ENCODE assay signal across 10 cellular contexts in genomic region chr13:113726961-113727411, GRCh38. TPM values are rescaled to one million over a fixed set of nuclear protein-coding genes. Genes with fewer than 3 reads are reported as not detected.
A peak's percentile ranks its signal among the peaks of the same experiment; 100 is the strongest.
DNase-seq lines count a peak whose midpoint lies in the region; ATAC-seq, FAIRE-seq and TF ChIP-seq lines count a peak whose summit lies in the region.
"Had no signal": no experiment of that assay in that cellular context is flagged by ENCODE, and none has a peak within 500 bp of the region (broad histone marks: within the 10 kb centered on the region; RNA-seq: fewer than 3 reads in every experiment).

No MANE protein-coding gene starts in this region.

- no peak overlapping the region for H3K9ac ChIP-seq in GM12878 (ENCODE audit: control insufficient read depth, insufficient read depth, low read length)

- no peak for TF ChIP-seq RAD21 in GM12878 (IDR thresholded peaks at IDR 0.05; ENCODE audit: insufficient read depth, low read depth, low read length)

- peaks cover 20% of the 10 kb centered on the region for H3K27me3 Mint-ChIP-seq in CD4-positive, alpha-beta T cell

- no peak overlapping the region for H3K27ac ChIP-seq in CD4-positive, alpha-beta T cell (ENCODE audit: low read depth, low read length)
- H3K27ac ChIP-seq in HEK293 (ENCODE audit: extremely low read depth, low read depth, low read length) (no peak overlapping the region), GM12878 (ENCODE audit: control insufficient read depth, insufficient read depth) (no peak overlapping the region)
- H3K27ac ChIP-seq: SK-N-MC had no signal

- CTCF ChIA-PET in CD4-positive, alpha-beta T cell (lab: Charles Lee), result no interaction called here
- CTCF ChIA-PET in HEK293 (lab: Yijun Ruan, JAX) (interaction anchor here (0.6 kb wide), 1 partner anchor 503 kb away, joined by 3 read pairs; no protein-coding TSS in a partner anchor), GM12878 (lab: Yijun Ruan, JAX) (no interaction called here)

- H3K27me3 ChIP-seq in CD4-positive, alpha-beta T cell (ENCODE audit: control insufficient read depth, insufficient read depth, low read length), result peaks cover 11% of the 10 kb centered on the region
- no peaks in the 10 kb centered on the region; a peak in 1 of 4 replicates for H3K27me3 ChIP-seq in GM12878 (replicated peaks in 1 of 2; ENCODE audit: control insufficient read depth in 2 of 2, insufficient read depth in 2 of 2, low read length in 1 of 2)

- no peaks in the 10 kb centered on the region for H3K79me2 ChIP-seq in GM12878 (ENCODE audit: control insufficient read depth, insufficient read depth, low read length)

- TF ChIP-seq POLR2A in GM12878 (IDR thresholded peaks at IDR 0.05; ENCODE audit: low read depth, low read length), result no peak
- no peak for TF ChIP-seq POLR2A in GM12891 (IDR thresholded peaks at IDR 0.05; ENCODE audit: low read depth, low read length)

- intact Hi-C loops in CD4-positive, alpha-beta T cell (cut with DNase I, micrococcal nuclease), result no loop called here
- intact Hi-C loops in GM12878 (cut with micrococcal nuclease; ENCODE audit: unreplicated experiment), result no loop called here
- intact Hi-C loops in mucosa of descending colon (cut with DNase I, micrococcal nuclease), result no loop called here

- no peaks in the 10 kb centered on the region for H3K36me3 ChIP-seq in HEK293 (ENCODE audit: control insufficient read depth in 2 of 2, insufficient read depth in 1 of 2, low read length in 2 of 2)
- no peaks in the 10 kb centered on the region for H3K36me3 ChIP-seq in GM12878 (ENCODE audit: control insufficient read depth in 2 of 2, insufficient read depth in 2 of 2, low read length in 1 of 2)
- no peaks in the 10 kb centered on the region for H3K36me3 ChIP-seq in mucosa of descending colon (ENCODE audit: low read depth)

- H3K4me2 ChIP-seq in GM12878 (ENCODE audit: control insufficient read depth, insufficient read depth), result peak overlapping the region; percentile 81; the same call in 1 of the 2 replicates

- no peaks in the 10 kb centered on the region for H3K9me3 ChIP-seq in CD4-positive, alpha-beta T cell (ENCODE audit: control insufficient read depth, low read length)
- H3K9me3 ChIP-seq in HEK293 (ENCODE audit: control insufficient read depth, insufficient read depth, low read depth, low read length), result no peaks in the 10 kb centered on the region
- H3K9me3 ChIP-seq in GM12878 (replicated peaks; ENCODE audit: control insufficient read depth, insufficient read depth, low read length), result no peaks in the 10 kb centered on the region; the same call in 2 of the 3 replicates
- no peaks in the 10 kb centered on the region for H3K9me3 ChIP-seq in mucosa of descending colon

- H3K4me3 ChIP-seq in HEK293 (ENCODE audit: low read depth, low read length), result no peak overlapping the region
- no peak overlapping the region for H3K4me3 ChIP-seq in GM12878
- no peak overlapping the region for H3K4me3 ChIP-seq in mucosa of descending colon
- H3K4me3 ChIP-seq: SK-N-MC had no signal

- no peaks in the 10 kb centered on the region for H3K9me3 Mint-ChIP-seq in CD4-positive, alpha-beta T cell

- SMC1A ChIA-PET in GM12878 (lab: Charles Lee; ENCODE audit: uncharacterized antibody, unreplicated experiment), result no interaction called here

- no TSS peak for BruUV-seq in GM12878 (replicated peaks; lab: Mats Ljungman, UMichigan)

- no peak for TF ChIP-seq CTCF in CD4-positive, alpha-beta T cell (IDR thresholded peaks at IDR 0.05)
- TF ChIP-seq CTCF in HEK293 (tag by site-specific recombination; IDR thresholded peaks at IDR 0.05), result no peak
- TF ChIP-seq CTCF in GM12878 (IDR thresholded peaks at IDR 0.05 in 2 of 3, conservative IDR thresholded peaks at IDR 0.05 in 1 of 3; ENCODE audit: control insufficient read depth in 2 of 3, extremely low read depth in 1 of 3, insufficient read depth in 1 of 3, low read depth in 3 of 3, low read length in 3 of 3), result no peak
- no peak for TF ChIP-seq CTCF in mucosa of descending colon (IDR thresholded peaks at IDR 0.05)

- FAIRE-seq in GM12878 (lab: Jason Lieb, UNC), result no peak
- no peak for FAIRE-seq in GM12891 (lab: Jason Lieb, UNC)
- FAIRE-seq: G401.6 had no signal

- H3K4me1 Mint-ChIP-seq in CD4-positive, alpha-beta T cell (ENCODE audit: low read depth), result peaks cover 23% of the 10 kb centered on the region

- POLR2A ChIA-PET in CD4-positive, alpha-beta T cell (lab: Charles Lee), result no interaction called here
- POLR2A ChIA-PET in HEK293 (lab: Yijun Ruan, JAX), result no interaction called here
- POLR2A ChIA-PET in GM12878 (lab: Charles Lee), result no interaction called here

- no peak overlapping the region for H2AFZ ChIP-seq in GM12878 (ENCODE audit: control insufficient read depth, low read depth, low read length)

- H4K20me1 ChIP-seq in GM12878 (ENCODE audit: control insufficient read depth, insufficient read depth), result no peaks in the 10 kb centered on the region

- peak overlapping the region; percentile 61 for H3K27ac Mint-ChIP-seq in CD4-positive, alpha-beta T cell

- 81% methylated on average over 10 of the region's 10 CpGs for WGBS in GM12878 (ENCODE audit: insufficient coverage, insufficient replicate concordance, low lambda C conversion rate, missing lambda C conversion rate)

- no peak for TF ChIP-seq EP300 in GM12878 (IDR thresholded peaks at IDR 0.05; ENCODE audit: borderline replicate concordance in 1 of 2, control insufficient read depth in 1 of 2, low read depth in 2 of 2, low read length in 2 of 2)

- H3K4me1 ChIP-seq in HEK293 (ENCODE audit: control insufficient read depth, insufficient read depth, low read length) (no peaks in the 10 kb centered on the region), GM12878 (ENCODE audit: control insufficient read depth, insufficient read depth, low read length) (no peaks in the 10 kb centered on the region), mucosa of descending colon (ENCODE audit: low read depth) (peaks cover 5% of the 10 kb centered on the region)

- DNase-seq in CD4-positive, alpha-beta T cell, result peak in 1 of 10 experiments; percentile 32
- DNase-seq in GM12878 (ENCODE audit: low read depth, low spot score) (no peak), mucosa of descending colon (peak in 2 of 3 donors; percentile 49 to 64), GM12891 (ENCODE audit: insufficient read length, low spot score) (no peak), GF-D8 (lab: John Stamatoyannopoulos, UW) (no peak), GM03348 (ENCODE audit: low spot score) (no peak)

- ATAC-seq in CD4-positive, alpha-beta T cell (ENCODE audit: poor library complexity), result no peak
- ATAC-seq in GM12878 (no peak), mucosa of descending colon (no peak), HG03139 (IDR thresholded peaks at IDR 0.05; ENCODE audit: unreplicated experiment) (no peak)

- in situ Hi-C loops in GM12878 (cut with MboI), result no loop called here

- peaks cover 9% of the 10 kb centered on the region for H3K36me3 Mint-ChIP-seq in CD4-positive, alpha-beta T cell (ENCODE audit: low read depth)

- no peak overlapping the region for H3K4me3 Mint-ChIP-seq in CD4-positive, alpha-beta T cell

- RAD21 ChIA-PET in GM12878 (lab: Charles Lee; ENCODE audit: unreplicated experiment), result no interaction called here

TF ChIP-seq in HEK293, 187 proteins besides CTCF, POLR2A, EP300 and RAD21 (continues in another document):
- TF ChIP-seq ZFHX2 (tag by site-specific recombination; conservative IDR thresholded peaks at IDR 0.05), result peak; percentile 55

TF ChIP-seq in GM12878, 131 proteins besides CTCF, POLR2A, EP300 and RAD21 (continues in another document):
- TF ChIP-seq RCOR1 (conservative IDR thresholded peaks at IDR 0.05; ENCODE audit: low read depth, low read length), result no peak

TF ChIP-seq in GM12891, 5 proteins besides CTCF, POLR2A, EP300 and RAD21 (continues in another document):
- TF ChIP-seq POU2F2 (IDR thresholded peaks at IDR 0.05; ENCODE audit: low read depth, low read length), result no peak
- TF ChIP-seq POLR2AphosphoS5 (IDR thresholded peaks at IDR 0.05; ENCODE audit: low read depth, low read length), result no peak

RNA-seq across cellular contexts. Expression of gene TMEM255B, which starts 32.0 kb away (rescaled TPM):
- total RNA-seq in CD4-positive, alpha-beta T cell, result 1 to 10 TPM; 1.0 to 1.2 TPM
- 0.95 and 1.4 TPM in 2 replicates for total RNA-seq in GM12878 (2013; cell fraction: nucleolus; rRNA removed)
- total RNA-seq in GM12878 (2014; rRNA removed) (0.06 and 0.22 TPM in 2 replicates), GM12878 (2014; rRNA removed; fragmentation: Illumina TruSeq; extraction: Trizol) (0.13 and 0.18 TPM in 2 replicates), GM12878 (2021) (0.43 and 0.62 TPM in 2 replicates), mucosa of descending colon (1 to 10 TPM; 2.9 to 6.6 (median 6.3) TPM)
- polyA plus RNA-seq in GM12878 (2011; ENCODE audit: low read depth), result 0.04 TPM
- polyA plus RNA-seq in GM12878 (2011; rRNA removed) (0.04 and 0.05 TPM in 2 replicates), GM12878 (2014; fragmentation: Illumina TruSeq; extraction: Trizol) (0.05 and 0.15 TPM in 2 replicates), GM12878 (2014; fragmentation: Nextera tagmentation; extraction: Ambion mirVana) (not detected), GM12878 (2014; rRNA removed) (0.23 and 0.27 TPM in 2 replicates), GM12878 (2016; fragmentation: Nextera tagmentation; extraction: Ambion mirVana) (under 1 TPM in 1 of 2 experiments, not detected in 1; 0.04 TPM)
- 0.03 TPM in 2 replicates for polyA plus RNA-seq in GM12878 (2011; cell fraction: cytosol; rRNA removed)
- 0.19 and 0.29 TPM in 2 replicates for polyA plus RNA-seq in GM12878 (2011; cell fraction: nucleus; rRNA removed)
- polyA plus RNA-seq in GM12878 (2012), result 0.57 and 0.81 TPM in 2 replicates
- polyA minus RNA-seq in GM12878 (2011; rRNA and poly(A)+ RNA removed), result not detected in 2 replicates
- not detected in 2 replicates for polyA minus RNA-seq in GM12878 (2011; cell fraction: cytosol; rRNA and poly(A)+ RNA removed)
- polyA minus RNA-seq in GM12878 (2011; cell fraction: nucleus; rRNA and poly(A)+ RNA removed), result 0.24 and 0.38 TPM in 2 replicates
- 0.82 TPM for polyA plus RNA-seq in GM12891 (2012; ENCODE audit: low read depth, missing spikeins)

RNA-seq across cellular contexts. Expression of gene GRK1, which starts 60.0 kb away (rescaled TPM):
- total RNA-seq in CD4-positive, alpha-beta T cell, result not detected
- 0.08 TPM in 1 of 2 replicates, not detected in the other for total RNA-seq in GM12878 (2013; cell fraction: nucleolus; rRNA removed)
- total RNA-seq in GM12878 (2014; rRNA removed) (under 0.01 TPM in 1 of 2 replicates, not detected in the other), GM12878 (2014; rRNA removed; fragmentation: Illumina TruSeq; extraction: Trizol) (not detected in 2 replicates), GM12878 (2021) (not detected in 2 replicates), mucosa of descending colon (under 1 TPM; 0.09 to 0.19 (median 0.09) TPM)
- not detected for polyA plus RNA-seq in GM12878 (2011; ENCODE audit: low read depth)
- polyA plus RNA-seq in GM12878 (2011; rRNA removed) (not detected in 2 replicates), GM12878 (2014; fragmentation: Illumina TruSeq; extraction: Trizol) (not detected in 2 replicates), GM12878 (2014; fragmentation: Nextera tagmentation; extraction: Ambion mirVana) (not detected), GM12878 (2014; rRNA removed) (0.04 TPM in 1 of 2 replicates, not detected in the other), GM12878 (2016; fragmentation: Nextera tagmentation; extraction: Ambion mirVana) (not detected)
- polyA plus RNA-seq in GM12878 (2011; cell fraction: cytosol; rRNA removed), result not detected in 2 replicates
- polyA plus RNA-seq in GM12878 (2011; cell fraction: nucleus; rRNA removed), result 0.03 and 0.04 TPM in 2 replicates
- polyA plus RNA-seq in GM12878 (2012), result 0.05 and 0.08 TPM in 2 replicates
- polyA minus RNA-seq in GM12878 (2011; rRNA and poly(A)+ RNA removed), result not detected in 2 replicates
- polyA minus RNA-seq in GM12878 (2011; cell fraction: cytosol; rRNA and poly(A)+ RNA removed), result not detected in 2 replicates
- under 0.01 and 0.19 TPM in 2 replicates for polyA minus RNA-seq in GM12878 (2011; cell fraction: nucleus; rRNA and poly(A)+ RNA removed)
- polyA plus RNA-seq in GM12891 (2012; ENCODE audit: low read depth, missing spikeins), result 0.08 TPM

Comparison
In these comparisons a context has a peak if more than half of its experiments do, and no peak if none do; other contexts are left out.
1. DNase-seq: peak in mucosa of descending colon (2 of 3); none in GM12878 (single experiment), GM12891 (single experiment), GF-D8 (single experiment) and GM03348 (single experiment).